In the genomic region with DNA sequence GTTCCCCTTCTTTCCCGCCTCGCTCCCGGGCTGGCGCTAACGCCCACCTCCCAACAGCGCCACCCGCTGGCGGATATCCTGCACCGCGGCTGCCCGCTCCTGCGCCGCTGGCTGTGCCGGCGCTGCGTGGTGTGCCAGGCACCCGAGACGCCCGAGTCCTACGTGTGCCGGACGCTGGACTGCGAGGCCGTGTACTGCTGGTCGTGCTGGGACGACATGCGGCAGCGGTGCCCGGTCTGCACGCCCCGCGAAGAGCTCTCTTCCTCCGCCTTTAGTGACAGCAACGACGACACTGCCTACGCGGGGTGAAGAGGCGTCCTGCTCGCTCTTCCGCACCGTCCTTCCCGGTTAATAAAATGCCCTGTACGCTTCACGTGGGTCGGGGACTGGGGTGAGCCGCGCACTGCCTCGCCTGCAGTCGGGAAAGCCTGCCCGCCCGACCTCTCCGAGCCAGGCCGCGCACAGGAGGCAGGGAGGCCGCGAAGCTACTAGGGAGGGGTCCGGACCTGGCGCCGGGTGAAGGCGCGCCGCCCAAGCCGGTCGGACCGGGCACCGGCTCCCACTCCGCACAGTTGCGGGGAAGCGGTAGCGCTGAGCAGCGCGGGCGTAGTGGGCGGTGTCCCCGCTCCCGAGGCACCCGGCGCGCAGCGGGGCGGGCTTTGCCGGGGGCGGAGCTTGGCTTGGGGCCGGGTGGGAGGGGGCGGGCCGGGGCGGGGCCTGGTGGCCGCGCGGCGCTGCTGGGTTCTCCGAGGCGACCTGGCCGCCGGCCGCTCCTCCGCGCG, we compare ENCODE assay signal across 8 cellular contexts. TPM values are rescaled to one million over a fixed set of nuclear protein-coding genes. Genes with fewer than 3 reads are reported as not detected.
DNase-seq lines count a peak whose midpoint lies in the region; ATAC-seq and TF ChIP-seq lines count a peak whose summit lies in the region.

A gene with protein sequence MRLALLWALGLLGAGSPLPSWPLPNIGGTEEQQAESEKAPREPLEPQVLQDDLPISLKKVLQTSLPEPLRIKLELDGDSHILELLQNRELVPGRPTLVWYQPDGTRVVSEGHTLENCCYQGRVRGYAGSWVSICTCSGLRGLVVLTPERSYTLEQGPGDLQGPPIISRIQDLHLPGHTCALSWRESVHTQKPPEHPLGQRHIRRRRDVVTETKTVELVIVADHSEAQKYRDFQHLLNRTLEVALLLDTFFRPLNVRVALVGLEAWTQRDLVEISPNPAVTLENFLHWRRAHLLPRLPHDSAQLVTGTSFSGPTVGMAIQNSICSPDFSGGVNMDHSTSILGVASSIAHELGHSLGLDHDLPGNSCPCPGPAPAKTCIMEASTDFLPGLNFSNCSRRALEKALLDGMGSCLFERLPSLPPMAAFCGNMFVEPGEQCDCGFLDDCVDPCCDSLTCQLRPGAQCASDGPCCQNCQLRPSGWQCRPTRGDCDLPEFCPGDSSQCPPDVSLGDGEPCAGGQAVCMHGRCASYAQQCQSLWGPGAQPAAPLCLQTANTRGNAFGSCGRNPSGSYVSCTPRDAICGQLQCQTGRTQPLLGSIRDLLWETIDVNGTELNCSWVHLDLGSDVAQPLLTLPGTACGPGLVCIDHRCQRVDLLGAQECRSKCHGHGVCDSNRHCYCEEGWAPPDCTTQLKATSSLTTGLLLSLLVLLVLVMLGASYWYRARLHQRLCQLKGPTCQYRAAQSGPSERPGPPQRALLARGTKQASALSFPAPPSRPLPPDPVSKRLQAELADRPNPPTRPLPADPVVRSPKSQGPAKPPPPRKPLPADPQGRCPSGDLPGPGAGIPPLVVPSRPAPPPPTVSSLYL (plus strand): TSS at position 757 of the 782 bp plus-strand sequence. CDS start 71 bp downstream, outside the sequence.

- TF ChIP-seq CTCF in AG04449 (IDR thresholded peaks at IDR 0.05; ENCODE audit: insufficient read depth, low read length, missing control alignments), result peak; percentile 92

- no peaks in the 10 kb centered on the region for H3K27me3 Mint-ChIP-seq in activated CD4-positive, alpha-beta memory T cell treated with anti-CD3 and anti-CD28 coated beads, Interleukin-2, amount 10 ng/mL, durations not matched to agents 7 days and 5 days

- ATAC-seq in GM18867 (IDR thresholded peaks at IDR 0.05; ENCODE audit: unreplicated experiment), result peak; percentile 64
- ATAC-seq in HG03196 (IDR thresholded peaks at IDR 0.05; ENCODE audit: unreplicated experiment), result peak; percentile 50

- H3K9me3 Mint-ChIP-seq in activated CD4-positive, alpha-beta memory T cell treated with anti-CD3 and anti-CD28 coated beads, Interleukin-2, amount 10 ng/mL, durations not matched to agents 7 days and 5 days, result no peaks in the 10 kb centered on the region

- POLR2A ChIA-PET in AG04449 (lab: Yijun Ruan, JAX), result interaction anchor here (0.6 kb wide), 1 partner anchor 62 kb away, joined by 3 read pairs; no protein-coding TSS in a partner anchor
- POLR2A ChIA-PET in activated CD4-positive, alpha-beta memory T cell treated with anti-CD3 and anti-CD28 coated beads, Interleukin-2, amount 10 ng/mL, durations not matched to agents 7 days and 5 days (lab: Charles Lee), result interaction anchor here (0.6 to 2.2 kb wide), 18 partner anchors 9 to 582 kb away, joined by 3 to 9 read pairs (median 3); partner anchors contain the start of genes CKS1B, FLAD1, PBXIP1 and PMVK

- peak within 1 kb of the TSS; percentile 71 for H3K4me3 ChIP-seq in AG04449 (ENCODE audit: low read depth, low read length)

- DNase-seq in AG04449 (ENCODE audit: low read depth, low spot score), result no peak
- peak; percentile 95 for DNase-seq in NCI-H748 (lab: John Stamatoyannopoulos, UW; ENCODE audit: unreplicated experiment)
- peak; percentile 86 for DNase-seq in activated CD4-positive, alpha-beta memory T cell treated with anti-CD3 and anti-CD28 coated beads, Interleukin-2, amount 10 ng/mL, durations not matched to agents 7 days and 5 days
- peak; percentile 75 for DNase-seq in effector CD4-positive, alpha-beta T cell
- peak; percentile 79 to 87 for DNase-seq in lung microvascular endothelial cell (ENCODE audit: low read depth in 2 of 2)
- peak; percentile 64 to 79 (median 70) for DNase-seq in stimulated activated CD4-positive, alpha-beta T cell treated with anti-CD3 and anti-CD28 coated beads, TNF-alpha, amount 100 ng/mL, for 48 hours (ENCODE audit: low read depth in 3 of 3)

- H3K36me3 Mint-ChIP-seq in activated CD4-positive, alpha-beta memory T cell treated with anti-CD3 and anti-CD28 coated beads, Interleukin-2, amount 10 ng/mL, durations not matched to agents 7 days and 5 days (ENCODE audit: low read depth), result peaks cover 3% of the 10 kb centered on the region

- CTCF ChIA-PET in AG04449 (lab: Yijun Ruan, JAX), result interaction anchor here (0.6 to 20.6 kb wide), 27 partner anchors 9 to 1123 kb away, joined by 3 to 433 read pairs (median 4); partner anchors contain the start of genes EFNA4 and PBXIP1
- CTCF ChIA-PET in activated CD4-positive, alpha-beta memory T cell treated with anti-CD3 and anti-CD28 coated beads, Interleukin-2, amount 10 ng/mL, durations not matched to agents 7 days and 5 days (lab: Charles Lee), result interaction anchor here (0.6 to 6.4 kb wide), 24 partner anchors 9 to 491 kb away, joined by 3 to 65 read pairs (median 4); partner anchors contain the start of genes EFNA4, FLAD1, KRTCAP2 and PMVK

- H3K4me3 Mint-ChIP-seq in activated CD4-positive, alpha-beta memory T cell treated with anti-CD3 and anti-CD28 coated beads, Interleukin-2, amount 10 ng/mL, durations not matched to agents 7 days and 5 days, result peak within 1 kb of the TSS; percentile 84

- H3K27ac Mint-ChIP-seq in activated CD4-positive, alpha-beta memory T cell treated with anti-CD3 and anti-CD28 coated beads, Interleukin-2, amount 10 ng/mL, durations not matched to agents 7 days and 5 days, result peak within 1 kb of the TSS; percentile 80

- H3K4me1 Mint-ChIP-seq in activated CD4-positive, alpha-beta memory T cell treated with anti-CD3 and anti-CD28 coated beads, Interleukin-2, amount 10 ng/mL, durations not matched to agents 7 days and 5 days, result peaks cover 30% of the 10 kb centered on the region

RNA-seq across cellular contexts. Expression of the gene that starts here (rescaled TPM):
- 10 to 100 TPM; 73.9 to 76.4 TPM for total RNA-seq in activated CD4-positive, alpha-beta memory T cell treated with anti-CD3 and anti-CD28 coated beads, Interleukin-2, amount 10 ng/mL, durations not matched to agents 7 days and 5 days
- 82.5 and 197 TPM in 2 replicates for total RNA-seq in lung microvascular endothelial cell
